Comparison of ENCODE assay signal across 2 cellular contexts in the genomic region with DNA sequence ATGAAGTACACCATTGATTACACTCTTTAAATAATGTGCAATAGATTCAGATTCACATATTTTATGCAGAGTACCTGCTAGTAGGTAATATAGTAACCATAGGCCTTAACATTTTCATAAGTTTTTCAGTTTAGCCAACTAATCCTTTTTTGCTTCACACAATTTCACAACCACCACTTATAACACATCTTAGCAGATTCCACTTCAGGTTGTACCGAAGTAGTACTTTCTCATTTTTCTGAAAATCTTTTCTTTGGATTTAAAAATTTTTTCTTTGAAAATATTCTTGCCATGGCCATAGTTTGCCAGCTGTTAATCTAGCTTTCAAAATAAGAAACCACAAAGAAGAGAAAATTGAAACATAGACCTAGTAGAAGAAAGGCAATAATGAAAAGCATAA.
TF ChIP-seq lines count a peak whose summit lies in the region.

No MANE protein-coding gene starts in this region.

TF ChIP-seq in HepG2, 621 proteins besides CTCF, POLR2A, EP300 and RAD21 (continued from another document):
- TF ChIP-seq SOX13 (IDR thresholded peaks at IDR 0.05): no peak
- TF ChIP-seq SOX13 (CRISPR knock-in tag; conservative IDR thresholded peaks at IDR 0.05 in 1 of 2, IDR thresholded peaks at IDR 0.05 in 1 of 2): no peak

TF ChIP-seq in HEK293, 187 proteins besides CTCF, POLR2A, EP300 and RAD21 (continued from another document):
- TF ChIP-seq, protein P1, sequence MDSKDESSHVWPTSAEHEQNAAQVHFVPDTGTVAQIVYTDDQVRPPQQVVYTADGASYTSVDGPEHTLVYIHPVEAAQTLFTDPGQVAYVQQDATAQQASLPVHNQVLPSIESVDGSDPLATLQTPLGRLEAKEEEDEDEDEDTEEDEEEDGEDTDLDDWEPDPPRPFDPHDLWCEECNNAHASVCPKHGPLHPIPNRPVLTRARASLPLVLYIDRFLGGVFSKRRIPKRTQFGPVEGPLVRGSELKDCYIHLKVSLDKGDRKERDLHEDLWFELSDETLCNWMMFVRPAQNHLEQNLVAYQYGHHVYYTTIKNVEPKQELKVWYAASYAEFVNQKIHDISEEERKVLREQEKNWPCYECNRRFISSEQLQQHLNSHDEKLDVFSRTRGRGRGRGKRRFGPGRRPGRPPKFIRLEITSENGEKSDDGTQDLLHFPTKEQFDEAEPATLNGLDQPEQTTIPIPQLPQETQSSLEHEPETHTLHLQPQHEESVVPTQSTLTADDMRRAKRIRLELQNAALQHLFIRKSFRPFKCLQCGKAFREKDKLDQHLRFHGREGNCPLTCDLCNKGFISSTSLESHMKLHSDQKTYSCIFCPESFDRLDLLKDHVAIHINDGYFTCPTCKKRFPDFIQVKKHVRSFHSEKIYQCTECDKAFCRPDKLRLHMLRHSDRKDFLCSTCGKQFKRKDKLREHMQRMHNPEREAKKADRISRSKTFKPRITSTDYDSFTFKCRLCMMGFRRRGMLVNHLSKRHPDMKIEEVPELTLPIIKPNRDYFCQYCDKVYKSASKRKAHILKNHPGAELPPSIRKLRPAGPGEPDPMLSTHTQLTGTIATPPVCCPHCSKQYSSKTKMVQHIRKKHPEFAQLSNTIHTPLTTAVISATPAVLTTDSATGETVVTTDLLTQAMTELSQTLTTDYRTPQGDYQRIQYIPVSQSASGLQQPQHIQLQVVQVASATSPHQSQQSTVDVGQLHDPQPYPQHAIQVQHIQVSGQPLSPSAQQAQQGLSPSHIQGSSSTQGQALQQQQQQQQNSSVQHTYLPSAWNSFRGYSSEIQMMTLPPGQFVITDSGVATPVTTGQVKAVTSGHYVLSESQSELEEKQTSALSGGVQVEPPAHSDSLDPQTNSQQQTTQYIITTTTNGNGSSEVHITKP (tag by site-specific recombination; IDR thresholded peaks at IDR 0.05): no peak
- TF ChIP-seq ZNF837 (tag by site-specific recombination; IDR thresholded peaks at IDR 0.05): no peak
- TF ChIP-seq SETDB1 (IDR thresholded peaks at IDR 0.05; ENCODE audit: insufficient read length, low read length): peak; percentile 22
- TF ChIP-seq, protein P2, sequence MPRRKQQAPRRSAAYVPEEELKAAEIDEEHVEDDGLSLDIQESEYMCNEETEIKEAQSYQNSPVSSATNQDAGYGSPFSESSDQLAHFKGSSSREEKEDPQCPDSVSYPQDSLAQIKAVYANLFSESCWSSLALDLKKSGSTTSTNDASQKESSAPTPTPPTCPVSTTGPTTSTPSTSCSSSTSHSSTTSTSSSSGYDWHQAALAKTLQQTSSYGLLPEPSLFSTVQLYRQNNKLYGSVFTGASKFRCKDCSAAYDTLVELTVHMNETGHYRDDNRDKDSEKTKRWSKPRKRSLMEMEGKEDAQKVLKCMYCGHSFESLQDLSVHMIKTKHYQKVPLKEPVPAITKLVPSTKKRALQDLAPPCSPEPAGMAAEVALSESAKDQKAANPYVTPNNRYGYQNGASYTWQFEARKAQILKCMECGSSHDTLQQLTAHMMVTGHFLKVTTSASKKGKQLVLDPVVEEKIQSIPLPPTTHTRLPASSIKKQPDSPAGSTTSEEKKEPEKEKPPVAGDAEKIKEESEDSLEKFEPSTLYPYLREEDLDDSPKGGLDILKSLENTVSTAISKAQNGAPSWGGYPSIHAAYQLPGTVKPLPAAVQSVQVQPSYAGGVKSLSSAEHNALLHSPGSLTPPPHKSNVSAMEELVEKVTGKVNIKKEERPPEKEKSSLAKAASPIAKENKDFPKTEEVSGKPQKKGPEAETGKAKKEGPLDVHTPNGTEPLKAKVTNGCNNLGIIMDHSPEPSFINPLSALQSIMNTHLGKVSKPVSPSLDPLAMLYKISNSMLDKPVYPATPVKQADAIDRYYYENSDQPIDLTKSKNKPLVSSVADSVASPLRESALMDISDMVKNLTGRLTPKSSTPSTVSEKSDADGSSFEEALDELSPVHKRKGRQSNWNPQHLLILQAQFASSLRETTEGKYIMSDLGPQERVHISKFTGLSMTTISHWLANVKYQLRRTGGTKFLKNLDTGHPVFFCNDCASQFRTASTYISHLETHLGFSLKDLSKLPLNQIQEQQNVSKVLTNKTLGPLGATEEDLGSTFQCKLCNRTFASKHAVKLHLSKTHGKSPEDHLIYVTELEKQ (tag by site-specific recombination; IDR thresholded peaks at IDR 0.05; ENCODE audit: borderline replicate concordance): no peak
- no peak for TF ChIP-seq HOXA7 (CRISPR knock-in tag; IDR thresholded peaks at IDR 0.05; ENCODE audit: borderline replicate concordance)
